ENCODE assay signal across 12 cellular contexts in the genomic region with DNA sequence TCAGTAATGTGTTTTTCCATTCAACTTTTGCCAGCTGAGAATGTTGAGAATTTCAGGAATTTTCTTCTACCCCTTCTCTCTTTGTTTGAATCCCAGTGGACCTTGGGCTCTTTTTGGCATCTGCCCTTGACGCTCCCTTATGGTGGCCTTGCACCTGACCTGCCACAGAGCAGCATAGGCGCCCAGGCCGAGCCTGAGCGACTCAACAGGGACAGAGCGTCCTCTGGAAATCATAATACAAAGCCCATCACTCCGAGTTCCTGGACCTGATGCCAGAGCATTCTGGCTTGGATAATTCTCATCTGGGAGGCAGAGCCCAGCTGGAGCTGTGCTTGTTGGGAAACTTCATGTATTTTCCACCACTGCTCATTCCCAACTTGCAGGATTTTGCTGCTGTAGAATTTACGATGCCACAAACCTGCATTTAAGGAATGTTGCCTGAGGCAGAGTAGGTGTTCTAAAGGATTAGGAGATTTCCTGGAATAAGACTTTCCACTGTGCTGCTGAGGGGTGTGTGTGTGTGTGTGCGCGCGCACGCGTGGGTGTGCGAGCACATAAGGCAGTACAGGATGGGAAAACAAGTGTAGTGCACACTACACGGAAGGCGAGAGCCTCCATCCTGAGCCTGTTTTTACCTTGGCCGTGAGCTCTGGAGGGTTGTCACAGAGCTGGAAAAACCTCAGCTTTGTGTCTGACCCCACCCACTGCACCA.
DNase-seq lines count a peak whose midpoint lies in the region; ATAC-seq, FAIRE-seq and TF ChIP-seq lines count a peak whose summit lies in the region.
"Had no signal": no experiment of that assay in that cellular context is flagged by ENCODE, and none has a peak within 500 bp of the region (broad histone marks: within the 10 kb centered on the region; RNA-seq: fewer than 3 reads in every experiment).

No MANE protein-coding gene starts in this region.

- no peak overlapping the region for H3K4me3 Mint-ChIP-seq in progenitor cell of endocrine pancreas (ENCODE audit: low read depth)
- no peak overlapping the region for H3K4me3 Mint-ChIP-seq in endothelial cell (ENCODE audit: unreplicated experiment)
- H3K4me3 Mint-ChIP-seq in activated naive CD4-positive, alpha-beta T cell treated with anti-CD3 and anti-CD28 coated beads for 36 hours = no peak overlapping the region
- H3K4me3 Mint-ChIP-seq: T-helper 1 cell treated with Interleukin-12 subunit alpha and Interleukin-12 subunit beta and Interleukin-4 antibody, amounts not matched to agents 30 μg/mL and 1 μg/mL, for 36 hours had no signal

- CTCF ChIA-PET in K562 (lab: Yijun Ruan, JAX; ENCODE audit: low intra/inter-chr PET ratio) = no interaction called here
- CTCF ChIA-PET in activated naive CD4-positive, alpha-beta T cell treated with anti-CD3 and anti-CD28 coated beads for 36 hours (lab: Charles Lee) = no interaction called here

- peak overlapping the region; percentile 59 for H2AFZ ChIP-seq in K562 (ENCODE audit: low read depth, low read length)

- in situ Hi-C loops in K562 (cut with MboI) = no loop called here

- H3K27me3 ChIP-seq in K562 (ENCODE audit: control insufficient read depth in 2 of 2, insufficient read depth in 2 of 2, low read length in 2 of 2) = no peaks in the 10 kb centered on the region
- H3K27me3 ChIP-seq: BLaER1 treated with 17β-estradiol and CSF1 and Interleukin-3, amounts not matched to agents 10 nM and 100 nM had no signal

- H3K9ac ChIP-seq in K562 (ENCODE audit: insufficient read depth in 1 of 2, low read depth in 2 of 2, low read length in 2 of 2) = peak overlapping the region; percentile 5 to 7; a peak in 3 of 4 replicates
- H3K9ac ChIP-seq: BLaER1 treated with 17β-estradiol and CSF1 and Interleukin-3, amounts not matched to agents 10 nM and 100 nM had no signal

- H3K36me3 ChIP-seq in K562 (ENCODE audit: control insufficient read depth, insufficient read depth, low read length) = peaks cover 8% of the 10 kb centered on the region

- peaks cover 47% of the 10 kb centered on the region for H3K79me2 ChIP-seq in K562 (ENCODE audit: control insufficient read depth, insufficient read depth, low read length)

- BruUV-seq in K562 (replicated peaks; lab: Mats Ljungman, UMichigan) = no TSS peak

- H3K27ac Mint-ChIP-seq in progenitor cell of endocrine pancreas (peak overlapping the region; percentile 49), endothelial cell (ENCODE audit: unreplicated experiment) (no peak overlapping the region)
- H3K27ac Mint-ChIP-seq in activated naive CD4-positive, alpha-beta T cell treated with anti-CD3 and anti-CD28 coated beads for 36 hours = no peak overlapping the region
- H3K27ac Mint-ChIP-seq: activated T-helper 2 cell treated with anti-CD3 and anti-CD28 coated beads, Interferon-gamma antibody, Interleukin-2, Interleukin-4, amounts not matched to agents 10 μg/mL and 5 μg/mL and 100 μg/mL, durations not matched to agents 14 hours and 24 hours and 36 hours; T-helper 1 cell treated with Interleukin-12 subunit alpha and Interleukin-12 subunit beta and Interleukin-4 antibody, amounts not matched to agents 30 μg/mL and 1 μg/mL, for 36 hours had no signal

- H3K27me3 Mint-ChIP-seq in progenitor cell of endocrine pancreas (peaks cover under 1% of the 10 kb centered on the region), endothelial cell (ENCODE audit: unreplicated experiment) (no peaks in the 10 kb centered on the region)
- no peaks in the 10 kb centered on the region for H3K27me3 Mint-ChIP-seq in activated naive CD4-positive, alpha-beta T cell treated with anti-CD3 and anti-CD28 coated beads for 36 hours (ENCODE audit: low read depth)

- TF ChIP-seq EP300 in K562 (IDR thresholded peaks at IDR 0.05; ENCODE audit: low read length) = no peak

- H3K27ac ChIP-seq in K562 (ENCODE audit: extremely low read depth, low read depth, low read length) = peak overlapping the region; percentile 6; the same call in 1 of the 3 replicates
- H3K27ac ChIP-seq: BLaER1 treated with 17β-estradiol and CSF1 and Interleukin-3, amounts not matched to agents 10 nM and 100 nM had no signal

- ATAC-seq in K562 (peak; percentile 24), HG02798 (IDR thresholded peaks at IDR 0.05; ENCODE audit: poor library complexity, unreplicated experiment) (no peak), GM21619 (IDR thresholded peaks at IDR 0.05; ENCODE audit: unreplicated experiment) (no peak)

- H3K9me3 Mint-ChIP-seq in progenitor cell of endocrine pancreas (ENCODE audit: low read depth) (peaks cover 4% of the 10 kb centered on the region), endothelial cell (ENCODE audit: unreplicated experiment) (no peaks in the 10 kb centered on the region)
- H3K9me3 Mint-ChIP-seq in activated naive CD4-positive, alpha-beta T cell treated with anti-CD3 and anti-CD28 coated beads for 36 hours = no peaks in the 10 kb centered on the region
- H3K9me3 Mint-ChIP-seq: activated T-helper 2 cell treated with anti-CD3 and anti-CD28 coated beads, Interferon-gamma antibody, Interleukin-2, Interleukin-4, amounts not matched to agents 10 μg/mL and 5 μg/mL and 100 μg/mL, durations not matched to agents 14 hours and 24 hours and 36 hours; T-helper 1 cell treated with Interleukin-12 subunit alpha and Interleukin-12 subunit beta and Interleukin-4 antibody, amounts not matched to agents 30 μg/mL and 1 μg/mL, for 36 hours had no signal

- H3K4me1 Mint-ChIP-seq in progenitor cell of endocrine pancreas (ENCODE audit: low read depth) = peaks cover 11% of the 10 kb centered on the region
- H3K4me1 Mint-ChIP-seq in endothelial cell (ENCODE audit: unreplicated experiment) = no peaks in the 10 kb centered on the region
- no peaks in the 10 kb centered on the region for H3K4me1 Mint-ChIP-seq in activated naive CD4-positive, alpha-beta T cell treated with anti-CD3 and anti-CD28 coated beads for 36 hours (ENCODE audit: low read depth)

- H3K4me1 ChIP-seq in K562 (replicated peaks in 1 of 2; ENCODE audit: control insufficient read depth in 2 of 2, insufficient read depth in 2 of 2, low read length in 2 of 2) = peaks cover 32 to 44% of the 10 kb centered on the region in 2 experiments

- WGBS in K562 (ENCODE audit: insufficient coverage, low coverage, missing lambda C conversion rate) = 72% methylated on average over 16 of the region's 16 CpGs

- TF ChIP-seq POLR2A in K562 (conservative IDR thresholded peaks at IDR 0.05) = no peak

- FAIRE-seq in K562 (lab: Jason Lieb, UNC) = peak; percentile 76

- TF ChIP-seq RAD21 in K562 (CRISPR knock-in tag; conservative IDR thresholded peaks at IDR 0.05 in 1 of 2, IDR thresholded peaks at IDR 0.05 in 1 of 2) = no peak

- no peak overlapping the region for H3K4me3 ChIP-seq in K562
- H3K4me3 ChIP-seq: BLaER1 treated with 17β-estradiol and CSF1 and Interleukin-3, amounts not matched to agents 10 nM and 100 nM had no signal

- intact Hi-C loops in K562 (cut with micrococcal nuclease) = no loop called here
- intact Hi-C loops in activated naive CD4-positive, alpha-beta T cell treated with anti-CD3 and anti-CD28 coated beads for 36 hours (cut with micrococcal nuclease) = no loop called here

- H3K9me1 ChIP-seq in K562 (ENCODE audit: control insufficient read depth, insufficient read depth, low read length) = no peaks in the 10 kb centered on the region

- no peaks in the 10 kb centered on the region for H3K36me3 Mint-ChIP-seq in progenitor cell of endocrine pancreas (ENCODE audit: insufficient read depth)
- H3K36me3 Mint-ChIP-seq in endothelial cell (ENCODE audit: low read depth, unreplicated experiment) = peaks cover 20% of the 10 kb centered on the region
- H3K36me3 Mint-ChIP-seq in activated naive CD4-positive, alpha-beta T cell treated with anti-CD3 and anti-CD28 coated beads for 36 hours (ENCODE audit: low read depth) = no peaks in the 10 kb centered on the region

- POLR2A ChIA-PET in K562 (lab: Yijun Ruan, JAX) = interaction anchor here (0.5 to 3.3 kb wide), 11 partner anchors 27 to 226 kb away, joined by 3 to 11 read pairs (median 3); a partner anchor contains a TSS

- no peaks in the 10 kb centered on the region for H4K20me1 ChIP-seq in K562 (replicated peaks; ENCODE audit: control insufficient read depth, insufficient read depth, low read length)

- peak overlapping the region; percentile 57 for H3K4me2 ChIP-seq in K562 (ENCODE audit: insufficient read depth, low read length)
- H3K4me2 ChIP-seq: BLaER1 treated with 17β-estradiol and CSF1 and Interleukin-3, amounts not matched to agents 10 nM and 100 nM had no signal

- no peak for TF ChIP-seq CTCF in K562 (IDR thresholded peaks at IDR 0.05 in 2 of 3, conservative IDR thresholded peaks at IDR 0.05 in 1 of 3; ENCODE audit: insufficient read depth in 2 of 3, low read depth in 1 of 3, low read length in 3 of 3)
- TF ChIP-seq CTCF in progenitor cell of endocrine pancreas (IDR thresholded peaks at IDR 0.05; ENCODE audit: unreplicated experiment) = no peak
- TF ChIP-seq CTCF in endothelial cell (IDR thresholded peaks at IDR 0.05; ENCODE audit: unreplicated experiment) = no peak

- H3K9me3 ChIP-seq in K562 (replicated peaks; ENCODE audit: control insufficient read depth, insufficient read depth, low read depth, low read length) = peaks cover 5% of the 10 kb centered on the region

- DNase-seq in EH (ENCODE audit: low read depth) (peak; percentile 56), K562 (ENCODE audit: extremely low read depth in 1 of 4, low spot score in 3 of 4) (peak in 1 of 4 experiments; percentile 58), hippocampal formation (lab: John Stamatoyannopoulos, UW) (peak; percentile 25 to 39), progenitor cell of endocrine pancreas (ENCODE audit: low spot score, unreplicated experiment) (no peak), endothelial cell (ENCODE audit: low spot score) (no peak)
- no peak for DNase-seq in activated naive CD4-positive, alpha-beta T cell treated with anti-CD3 and anti-CD28 coated beads for 36 hours
- DNase-seq: NCI-H2081 had no signal

TF ChIP-seq in K562, 482 proteins besides CTCF, POLR2A, EP300 and RAD21 (continues in another document):
- TF ChIP-seq POU5F1 (IDR thresholded peaks at IDR 0.05; ENCODE audit: borderline replicate concordance, low read depth, low read length, partially characterized antibody) = no peak
- TF ChIP-seq ADNP (tag; IDR thresholded peaks at IDR 0.05) = no peak
- TF ChIP-seq, protein P1, sequence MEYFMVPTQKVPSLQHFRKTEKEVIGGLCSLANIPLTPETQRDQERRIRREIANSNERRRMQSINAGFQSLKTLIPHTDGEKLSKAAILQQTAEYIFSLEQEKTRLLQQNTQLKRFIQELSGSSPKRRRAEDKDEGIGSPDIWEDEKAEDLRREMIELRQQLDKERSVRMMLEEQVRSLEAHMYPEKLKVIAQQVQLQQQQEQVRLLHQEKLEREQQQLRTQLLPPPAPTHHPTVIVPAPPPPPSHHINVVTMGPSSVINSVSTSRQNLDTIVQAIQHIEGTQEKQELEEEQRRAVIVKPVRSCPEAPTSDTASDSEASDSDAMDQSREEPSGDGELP (CRISPR knock-in tag; IDR thresholded peaks at IDR 0.05; ENCODE audit: borderline replicate concordance) = 0 out of 2 replicates have a peak, but pooled peaks have one; percentile 35
- peak; percentile 51 to 65; a peak in 3 of 4 replicates for TF ChIP-seq NRF1 (conservative IDR thresholded peaks at IDR 0.05 in 1 of 2, IDR thresholded peaks at IDR 0.05 in 1 of 2)
- peak in 1 of 2 experiments; percentile 30; a peak in 1 of 4 replicates for TF ChIP-seq RCOR1 (IDR thresholded peaks at IDR 0.05; ENCODE audit: borderline replicate concordance in 1 of 2, low read depth in 2 of 2, low read length in 2 of 2)

Comparison
In these comparisons a context has a peak if more than half of its experiments do, and no peak if none do; other contexts are left out.
1. DNase-seq: peak in EH (single experiment) and hippocampal formation (2 of 2); none in progenitor cell of endocrine pancreas (single experiment), endothelial cell (single experiment) and activated naive CD4-positive, alpha-beta T cell treated with anti-CD3 and anti-CD28 coated beads for 36 hours (single experiment).